In genomic region chr22:38310518-38311330, GRCh38 we compare ENCODE assay signal across 10 cellular contexts. TPM values are rescaled to one million over a fixed set of nuclear protein-coding genes. Genes with fewer than 3 reads are reported as not detected.
DNase-seq lines count a peak whose midpoint lies in the region; ATAC-seq, FAIRE-seq and TF ChIP-seq lines count a peak whose summit lies in the region.
"Had no signal": no experiment of that assay in that cellular context is flagged by ENCODE, and none has a peak within 500 bp of the region (broad histone marks: within the 10 kb centered on the region; RNA-seq: fewer than 3 reads in every experiment).

No MANE protein-coding gene starts in this region.

- in situ Hi-C loops in K562 (cut with MboI): no loop called here

- intact Hi-C loops in activated CD4-positive, alpha-beta T cell treated with anti-CD3 and anti-CD28 coated beads, Interleukin-2, amount 10 ng/mL, durations not matched to agents 24 days and 14 days (cut with micrococcal nuclease): loop anchor here (10.0 kb wide), 1 partner anchor 264 kb away; the partner anchor contains the start of gene DMC1
- intact Hi-C loops in K562 (cut with micrococcal nuclease): no loop called here
- intact Hi-C loops in thyroid gland (cut with DNase I): no loop called here

- H3K27me3 ChIP-seq in K562 (ENCODE audit: control insufficient read depth in 2 of 2, insufficient read depth in 2 of 2, low read length in 2 of 2): no peaks in the 10 kb centered on the region
- H3K27me3 ChIP-seq in liver (ENCODE audit: control insufficient read depth in 4 of 4, insufficient read depth in 4 of 4, low read length in 3 of 4): no peaks in the 10 kb centered on the region
- no peaks in the 10 kb centered on the region for H3K27me3 ChIP-seq in thyroid gland

- peaks cover 50% of the 10 kb centered on the region for H4K20me1 ChIP-seq in K562 (replicated peaks; ENCODE audit: control insufficient read depth, insufficient read depth, low read length)

- whole genome bisulfite sequencing in K562 (ENCODE audit: insufficient coverage, low coverage, missing lambda C conversion rate): 91% methylated on average over 12 of the region's 18 CpGs
- 83% methylated on average over 18 of the region's 18 CpGs for WGBS in liver
- 76 to 80% methylated on average over 14 to 18 of the region's 18 CpGs for WGBS in thyroid gland, 2 donors

- peaks cover 28% of the 10 kb centered on the region for H3K36me3 Mint-ChIP-seq in activated CD4-positive, alpha-beta T cell treated with anti-CD3 and anti-CD28 coated beads, Interleukin-2, amount 10 ng/mL, durations not matched to agents 24 days and 14 days (ENCODE audit: low read depth)

- TF ChIP-seq EP300 in K562 (IDR thresholded peaks at IDR 0.05; ENCODE audit: low read length): no peak

- H3K9ac ChIP-seq in K562 (ENCODE audit: insufficient read depth in 1 of 2, low read depth in 2 of 2, low read length in 2 of 2): peak overlapping the region in 1 of 2 experiments; percentile 74; a peak in 2 of 4 replicates
- H3K9ac ChIP-seq in liver (ENCODE audit: low read depth in 1 of 2, low read length in 2 of 2): no peak overlapping the region

- H3K4me1 ChIP-seq in K562 (replicated peaks in 1 of 2; ENCODE audit: control insufficient read depth in 2 of 2, insufficient read depth in 2 of 2, low read length in 2 of 2) (peaks cover 4 to 27% of the 10 kb centered on the region in 2 experiments; a peak in 4 of 5 replicates), liver (ENCODE audit: control insufficient read depth in 4 of 4, insufficient read depth in 4 of 4, low read length in 3 of 4) (peaks cover 17 to 29% (median 20%) of the 10 kb centered on the region in 4 donors), thyroid gland (peaks cover 66 to 82% of the 10 kb centered on the region in 2 donors)

- TF ChIP-seq POLR2A in K562 (conservative IDR thresholded peaks at IDR 0.05): no peak
- no peak for TF ChIP-seq POLR2A in thyroid gland (IDR thresholded peaks at IDR 0.05)
- no peak for TF ChIP-seq POLR2A in GM18505 (IDR thresholded peaks at IDR 0.05; ENCODE audit: borderline replicate concordance, extremely low read depth, insufficient read depth, insufficient read length)

- no TSS peak for BruUV-seq in K562 (replicated peaks; lab: Mats Ljungman, UMichigan)

- H3K4me3 ChIP-seq in K562 (no peak overlapping the region), liver (ENCODE audit: low read depth in 1 of 3, low read length in 3 of 3) (no peak overlapping the region), thyroid gland (replicated peaks in 1 of 3) (no peak overlapping the region)

- TF ChIP-seq CTCF in K562 (IDR thresholded peaks at IDR 0.05 in 2 of 3, conservative IDR thresholded peaks at IDR 0.05 in 1 of 3; ENCODE audit: insufficient read depth in 2 of 3, low read depth in 1 of 3, low read length in 3 of 3) (no peak), liver (IDR thresholded peaks at IDR 0.05; ENCODE audit: low read depth, low read length, missing input control) (no peak), thyroid gland (IDR thresholded peaks at IDR 0.05) (no peak), D721Med (IDR thresholded peaks at IDR 0.05; ENCODE audit: insufficient read depth, missing control alignments) (no peak)

- ATAC-seq in K562: no peak
- no peak for ATAC-seq in GM18505 (IDR thresholded peaks at IDR 0.05; ENCODE audit: unreplicated experiment)

- no peak for TF ChIP-seq RAD21 in K562 (CRISPR knock-in tag; conservative IDR thresholded peaks at IDR 0.05 in 1 of 2, IDR thresholded peaks at IDR 0.05 in 1 of 2)
- no peak for TF ChIP-seq RAD21 in liver (IDR thresholded peaks at IDR 0.05)

- H3K4me3 Mint-ChIP-seq in activated CD4-positive, alpha-beta T cell treated with anti-CD3 and anti-CD28 coated beads, Interleukin-2, amount 10 ng/mL, durations not matched to agents 24 days and 14 days: no peak overlapping the region
- H3K4me3 Mint-ChIP-seq: dendritic cell treated with granulocyte-macrophage colony-stimulating factor and Interleukin-4, amounts not matched to agents 40 ng/mL and 50 ng/mL, for 4 days had no signal

- peaks cover 83% of the 10 kb centered on the region for H3K79me2 ChIP-seq in K562 (ENCODE audit: control insufficient read depth, insufficient read depth, low read length)

- no peak overlapping the region for H3K27ac ChIP-seq in K562 (ENCODE audit: extremely low read depth, low read depth, low read length)
- peak overlapping the region; percentile 80 to 90 for H3K27ac ChIP-seq in liver (ENCODE audit: low read depth in 1 of 2, low read length in 2 of 2)
- peak overlapping the region; percentile 42 to 69 (median 66) for H3K27ac ChIP-seq in thyroid gland

- DNase-seq in activated CD4-positive, alpha-beta T cell treated with anti-CD3 and anti-CD28 coated beads, Interleukin-2, amount 10 ng/mL, durations not matched to agents 24 days and 14 days: no peak
- DNase-seq in activated CD4-positive, alpha-beta T cell treated with anti-CD3 and anti-CD28 coated beads, Interleukin-2, amount 50 U/mL, for 48 hours: no peak
- DNase-seq in K562 (ENCODE audit: extremely low read depth in 1 of 4, low spot score in 3 of 4): no peak
- no peak for DNase-seq in thyroid gland
- no peak for DNase-seq in D721Med (ENCODE audit: insufficient read length, low spot score)
- DNase-seq in NCI-H2171 (lab: John Stamatoyannopoulos, UW): no peak
- DNase-seq: NCI-H2107 had no signal

- H3K4me1 Mint-ChIP-seq in activated CD4-positive, alpha-beta T cell treated with anti-CD3 and anti-CD28 coated beads, Interleukin-2, amount 10 ng/mL, durations not matched to agents 24 days and 14 days: peaks cover 57% of the 10 kb centered on the region

- H3K36me3 ChIP-seq in K562 (ENCODE audit: control insufficient read depth, insufficient read depth, low read length): peaks cover 62% of the 10 kb centered on the region; the same call in 2 of the 3 replicates
- H3K36me3 ChIP-seq in liver (ENCODE audit: control insufficient read depth in 4 of 4, insufficient read depth in 3 of 4, low read depth in 1 of 4, low read length in 3 of 4): peaks cover 0 to 3% (median 1%) of the 10 kb centered on the region in 4 donors
- H3K36me3 ChIP-seq in thyroid gland: peaks cover 0 to 7% of the 10 kb centered on the region in 2 donors

- POLR2A ChIA-PET in K562 (lab: Yijun Ruan, JAX): interaction anchor here (1.6 kb wide), 1 partner anchor 11 kb away, joined by 5 read pairs; no protein-coding TSS in a partner anchor

- H3K27ac Mint-ChIP-seq in activated CD4-positive, alpha-beta T cell treated with anti-CD3 and anti-CD28 coated beads, Interleukin-2, amount 10 ng/mL, durations not matched to agents 24 days and 14 days: peak overlapping the region; percentile 72
- H3K27ac Mint-ChIP-seq: dendritic cell treated with granulocyte-macrophage colony-stimulating factor and Interleukin-4, amounts not matched to agents 40 ng/mL and 50 ng/mL, for 4 days had no signal

- H3K9me1 ChIP-seq in K562 (ENCODE audit: control insufficient read depth, insufficient read depth, low read length): peaks cover 2% of the 10 kb centered on the region

- no peaks in the 10 kb centered on the region for H3K27me3 Mint-ChIP-seq in activated CD4-positive, alpha-beta T cell treated with anti-CD3 and anti-CD28 coated beads, Interleukin-2, amount 10 ng/mL, durations not matched to agents 24 days and 14 days

- H3K9me3 ChIP-seq in K562 (replicated peaks; ENCODE audit: control insufficient read depth, insufficient read depth, low read depth, low read length) (no peaks in the 10 kb centered on the region), liver (ENCODE audit: control insufficient read depth in 4 of 4, low read length in 3 of 4) (no peaks in the 10 kb centered on the region), thyroid gland (no peaks in the 10 kb centered on the region)

- H3K9me3 Mint-ChIP-seq in activated CD4-positive, alpha-beta T cell treated with anti-CD3 and anti-CD28 coated beads, Interleukin-2, amount 10 ng/mL, durations not matched to agents 24 days and 14 days: no peaks in the 10 kb centered on the region
- H3K9me3 Mint-ChIP-seq: dendritic cell treated with granulocyte-macrophage colony-stimulating factor and Interleukin-4, amounts not matched to agents 40 ng/mL and 50 ng/mL, for 4 days had no signal

- FAIRE-seq in K562 (lab: Jason Lieb, UNC) (no peak), D721Med (lab: Jason Lieb, UNC) (no peak)

- no peak overlapping the region for H3K4me2 ChIP-seq in K562 (ENCODE audit: insufficient read depth, low read length)

- H2AFZ ChIP-seq in K562 (ENCODE audit: low read depth, low read length): no peak overlapping the region

- CTCF ChIA-PET in K562 (lab: Yijun Ruan, JAX; ENCODE audit: low intra/inter-chr PET ratio): no interaction called here

RNA-seq across cellular contexts. Expression of gene CSNK1E, which starts 6.5 kb away (rescaled TPM):
- total RNA-seq in activated CD4-positive, alpha-beta T cell treated with anti-CD3 and anti-CD28 coated beads, Interleukin-2, amount 10 ng/mL, durations not matched to agents 24 days and 14 days: 157 and 159 TPM in 2 replicates
- 112 and 292 TPM in 2 replicates for total RNA-seq in K562 (2011; cell fraction: chromatin; rRNA removed; ENCODE audit: low replicate concordance)
- total RNA-seq in K562 (2011; cell fraction: nucleolus; rRNA removed): 149 and 193 TPM in 2 replicates
- 126 and 139 TPM in 2 replicates for total RNA-seq in K562 (2011; cell fraction: nucleoplasm; rRNA removed)
- total RNA-seq in K562 (2014; rRNA removed) (41.3 and 55.7 TPM in 2 replicates), K562 (2014; rRNA removed; fragmentation: Illumina TruSeq; extraction: Trizol) (18.0 and 22.5 TPM in 2 replicates), K562 (2015; rRNA removed; fragmentation: Illumina TruSeq; extraction: Trizol) (33.1 and 34.4 TPM in 2 replicates), K562 (2021) (61.0 and 62.8 TPM in 2 replicates), liver (10 to 100 TPM; 11.4 to 27.4 TPM), thyroid gland (10 to 100 TPM; 53.2 to 98.4 (median 69.5) TPM)
- polyA plus RNA-seq in K562 (2011; rRNA removed) (64.0 and 77.0 TPM in 2 replicates), K562 (2014; fragmentation: Illumina TruSeq; extraction: Trizol) (64.0 and 73.3 TPM in 2 replicates), K562 (2014; fragmentation: Nextera tagmentation; extraction: Ambion mirVana) (1 to 10 TPM; 2.7 to 3.8 TPM), K562 (2014; rRNA removed) (65.6 and 70.0 TPM in 2 replicates), liver (10 to 100 TPM in 1 of 2 donors, 1 to 10 TPM in 1; 8.4 to 16.0 TPM)
- 83.0 and 121 TPM in 2 replicates for polyA plus RNA-seq in K562 (2011; cell fraction: cytosol; rRNA removed)
- 148 and 215 TPM in 2 replicates for polyA plus RNA-seq in K562 (2011; cell fraction: nucleus; rRNA removed)
- polyA plus RNA-seq in K562 (2012): 34.2 and 69.8 TPM in 2 replicates
- polyA minus RNA-seq in K562 (2011; rRNA and poly(A)+ RNA removed): 36.0 and 61.3 TPM in 2 replicates
- polyA minus RNA-seq in K562 (2011; cell fraction: cytosol; rRNA and poly(A)+ RNA removed): 48.1 and 53.3 TPM in 2 replicates
- polyA minus RNA-seq in K562 (2011; cell fraction: nucleus; rRNA and poly(A)+ RNA removed): 48.2 and 49.9 TPM in 2 replicates

RNA-seq across cellular contexts. Expression of gene TMEM184B, which starts 37.9 kb away (rescaled TPM):
- 31.9 and 33.1 TPM in 2 replicates for total RNA-seq in activated CD4-positive, alpha-beta T cell treated with anti-CD3 and anti-CD28 coated beads, Interleukin-2, amount 10 ng/mL, durations not matched to agents 24 days and 14 days
- 16.3 and 42.3 TPM in 2 replicates for total RNA-seq in K562 (2011; cell fraction: chromatin; rRNA removed; ENCODE audit: low replicate concordance)
- total RNA-seq in K562 (2011; cell fraction: nucleolus; rRNA removed): 20.4 and 25.5 TPM in 2 replicates
- total RNA-seq in K562 (2011; cell fraction: nucleoplasm; rRNA removed): 21.6 and 32.1 TPM in 2 replicates
- total RNA-seq in K562 (2014; rRNA removed) (8.4 and 9.6 TPM in 2 replicates), K562 (2014; rRNA removed; fragmentation: Illumina TruSeq; extraction: Trizol) (4.0 and 5.5 TPM in 2 replicates), K562 (2015; rRNA removed; fragmentation: Illumina TruSeq; extraction: Trizol) (6.2 and 6.7 TPM in 2 replicates), K562 (2021) (22.7 and 25.1 TPM in 2 replicates), liver (10 to 100 TPM in 1 of 2 donors, 1 to 10 TPM in 1; 9.1 to 12.6 TPM), thyroid gland (10 to 100 TPM; 42.9 to 92.2 (median 74.5) TPM)
- polyA plus RNA-seq in K562 (2011; rRNA removed) (4.9 and 12.2 TPM in 2 replicates), K562 (2014; fragmentation: Illumina TruSeq; extraction: Trizol) (14.2 and 16.4 TPM in 2 replicates), K562 (2014; fragmentation: Nextera tagmentation; extraction: Ambion mirVana) (under 1 TPM; 0.31 to 0.38 TPM), K562 (2014; rRNA removed) (10.1 and 14.1 TPM in 2 replicates), liver (10 to 100 TPM in 1 of 2 donors, 1 to 10 TPM in 1; 7.5 to 10.8 TPM)
- 8.3 and 11.2 TPM in 2 replicates for polyA plus RNA-seq in K562 (2011; cell fraction: cytosol; rRNA removed)
- polyA plus RNA-seq in K562 (2011; cell fraction: nucleus; rRNA removed): 16.1 and 21.6 TPM in 2 replicates
- 14.8 and 20.5 TPM in 2 replicates for polyA plus RNA-seq in K562 (2012)
- polyA minus RNA-seq in K562 (2011; rRNA and poly(A)+ RNA removed): 6.7 and 7.8 TPM in 2 replicates
- polyA minus RNA-seq in K562 (2011; cell fraction: cytosol; rRNA and poly(A)+ RNA removed): 12.2 and 15.7 TPM in 2 replicates
- polyA minus RNA-seq in K562 (2011; cell fraction: nucleus; rRNA and poly(A)+ RNA removed): 5.1 and 5.8 TPM in 2 replicates
